ENCODE assay signal across 13 cellular contexts in genomic region chr9:21777701-21778100, GRCh38. TPM values are rescaled to one million over a fixed set of nuclear protein-coding genes. Genes with fewer than 3 reads are reported as not detected.
DNase-seq lines count a peak whose midpoint lies in the region; ATAC-seq and TF ChIP-seq lines count a peak whose summit lies in the region.
"Had no signal": no experiment of that assay in that cellular context is flagged by ENCODE, and none has a peak within 500 bp of the region (broad histone marks: within the 10 kb centered on the region; RNA-seq: fewer than 3 reads in every experiment).

No MANE protein-coding gene starts in this region.

- TF ChIP-seq CTCF in WI38 (IDR thresholded peaks at IDR 0.05; ENCODE audit: low read depth, low read length) (no peak), fibroblast of pulmonary artery (IDR thresholded peaks at IDR 0.05; ENCODE audit: low read length, missing control alignments) (no peak), glutamatergic neuron (IDR thresholded peaks at IDR 0.05; ENCODE audit: partially characterized antibody, unreplicated experiment) (no peak)

- no peaks in the 10 kb centered on the region for H3K27me3 Mint-ChIP-seq in glutamatergic neuron (ENCODE audit: unreplicated experiment)

- no peak overlapping the region for H3K4me3 Mint-ChIP-seq in glutamatergic neuron (ENCODE audit: unreplicated experiment)

- H3K27ac Mint-ChIP-seq in glutamatergic neuron (ENCODE audit: unreplicated experiment), result no peak overlapping the region

- no peaks in the 10 kb centered on the region for H3K4me1 Mint-ChIP-seq in glutamatergic neuron (ENCODE audit: low read depth, unreplicated experiment)

- no peaks in the 10 kb centered on the region for H3K36me3 Mint-ChIP-seq in glutamatergic neuron (ENCODE audit: unreplicated experiment)

- no peak for ATAC-seq in GM18861 (IDR thresholded peaks at IDR 0.05; ENCODE audit: unreplicated experiment)
- no peak for ATAC-seq in HG03354 (IDR thresholded peaks at IDR 0.05; ENCODE audit: poor library complexity, severe bottlenecking, unreplicated experiment)

- H3K9me3 Mint-ChIP-seq in glutamatergic neuron (ENCODE audit: unreplicated experiment), result no peaks in the 10 kb centered on the region

- DNase-seq in AG08395 (ENCODE audit: low spot score), result peak; percentile 85
- DNase-seq in GM04503 (ENCODE audit: low read depth), result peak; percentile 64
- DNase-seq in fibroblast of pulmonary artery (ENCODE audit: low read depth), result peak; percentile 78
- no peak for DNase-seq in glutamatergic neuron
- no peak for DNase-seq in GF-D8 (lab: John Stamatoyannopoulos, UW)
- DNase-seq: activated CD4-positive, alpha-beta T cell treated with anti-CD3 and anti-CD28 coated beads, Interleukin-2, amount 50 U/mL, for 1 hour; activated effector memory CD4-positive, alpha-beta T cell treated with Interleukin-2 at 50 U/mL for 16 hours; central memory CD4-positive, alpha-beta T cell; foreskin melanocyte; islet precursor cell had no signal

- H3K4me3 ChIP-seq in WI38 (ENCODE audit: low read depth, low read length) (0 out of 2 replicates have a peak overlapping the region, but pooled peaks have one; percentile 5), fibroblast of pulmonary artery (replicated peaks; ENCODE audit: low read depth, low read length) (no peak overlapping the region)

RNA-seq across cellular contexts. Expression of gene MTAP, which starts 24.7 kb away (rescaled TPM):
- 48.1 TPM for total RNA-seq in glutamatergic neuron (ENCODE audit: unreplicated experiment)

Comparison
In these comparisons a context has a peak if more than half of its experiments do, and no peak if none do; other contexts are left out.
1. DNase-seq: peak in AG08395 (single experiment), GM04503 (single experiment) and fibroblast of pulmonary artery (single experiment); none in glutamatergic neuron (single experiment) and GF-D8 (single experiment).